Comparison of ENCODE assay signal across 8 cellular contexts in genomic region chr11:7986768-7987559, GRCh38. TPM values are rescaled to one million over a fixed set of nuclear protein-coding genes. Genes with fewer than 3 reads are reported as not detected.
A peak's percentile ranks its signal among the peaks of the same experiment; 100 is the strongest.
DNase-seq lines count a peak whose midpoint lies in the region; FAIRE-seq and TF ChIP-seq lines count a peak whose summit lies in the region.

EIF3F (plus strand) TSS chr11:7987337; CDS start chr11:7987353, 16 bp downstream.

- no peak within 1 kb of the TSS for H2BK5ac ChIP-seq in neuronal stem cell (ENCODE audit: low read length)

- in situ Hi-C loops in SK-MEL-5 (cut with HindIII; ENCODE audit: low pct_unique_long_range_greater_than_20kb, low sequenced_read_pairs) = no loop called here

- DNase-seq in GM04503 (ENCODE audit: low read depth) (peak; percentile 98), HFF-Myc (ENCODE audit: extremely low read depth, low read depth) (peak; percentile 100), MV-4-11 (lab: John Stamatoyannopoulos, UW) (peak; percentile 100), SK-MEL-5 (ENCODE audit: low read depth, low spot score) (peak; percentile 99), frontal cortex (ENCODE audit: low spot score in 2 of 2) (peak; percentile 88 to 90), neuronal stem cell (ENCODE audit: low spot score) (peak; percentile 98)
- DNase-seq in activated naive CD4-positive, alpha-beta T cell treated with Interleukin-2 at 50 U/mL for 16 hours = peak; percentile 89

- no peaks in the 10 kb centered on the region for H3K79me1 ChIP-seq in neuronal stem cell (ENCODE audit: low read depth, low read length)

- peaks cover 3 to 13% of the 10 kb centered on the region in 2 donors for H3K4me1 ChIP-seq in neuronal stem cell (ENCODE audit: control insufficient read depth in 2 of 2, insufficient read depth in 1 of 2, low read depth in 1 of 2, low read length in 2 of 2)

- no peaks in the 10 kb centered on the region for H3K27me3 ChIP-seq in neuronal stem cell (ENCODE audit: control insufficient read depth in 3 of 3, insufficient read depth in 3 of 3, low read depth in 1 of 3, low read length in 3 of 3)

- no peak within 1 kb of the TSS for H3K14ac ChIP-seq in neuronal stem cell (ENCODE audit: low read length)

- no peak within 1 kb of the TSS for H3K23ac ChIP-seq in neuronal stem cell (ENCODE audit: low read depth, low read length, poor library complexity)

- peak; percentile 94 for FAIRE-seq in frontal cortex (lab: Jason Lieb, UNC)

- peak within 1 kb of the TSS; percentile 67 for H3K9ac ChIP-seq in neuronal stem cell (ENCODE audit: low read depth, low read length, poor library complexity)

- peak within 1 kb of the TSS; percentile 94 for H2AFZ ChIP-seq in neuronal stem cell (ENCODE audit: low read length)

- peak within 1 kb of the TSS; percentile 89 for H4K8ac ChIP-seq in neuronal stem cell (ENCODE audit: low read depth, low read length)

- H3K36me3 ChIP-seq in neuronal stem cell (replicated peaks in 1 of 2; ENCODE audit: control insufficient read depth in 2 of 2, insufficient read depth in 2 of 2, low read length in 2 of 2) = peaks cover 4 to 33% of the 10 kb centered on the region in 2 donors

- no peak within 1 kb of the TSS for H3K4ac ChIP-seq in neuronal stem cell (ENCODE audit: low read length)

- peak within 1 kb of the TSS; percentile 94 for H3K4me3 ChIP-seq in HFF-Myc (replicated peaks; ENCODE audit: low read depth, low read length)
- H3K4me3 ChIP-seq in neuronal stem cell (ENCODE audit: low read length in 2 of 2) = peak within 1 kb of the TSS; percentile 90 to 93

- no peaks in the 10 kb centered on the region for H3K9me3 ChIP-seq in neuronal stem cell (replicated peaks in 1 of 2; ENCODE audit: control insufficient read depth in 2 of 2, insufficient read depth in 1 of 2, low read depth in 1 of 2, low read length in 2 of 2)

- no peak within 1 kb of the TSS for H4K91ac ChIP-seq in neuronal stem cell (ENCODE audit: low read depth, low read length, poor library complexity)

- no peak within 1 kb of the TSS for H2BK15ac ChIP-seq in neuronal stem cell (ENCODE audit: low read length)

- H2BK12ac ChIP-seq in neuronal stem cell (ENCODE audit: low read length) = no peak within 1 kb of the TSS

- no peak within 1 kb of the TSS for H2AK5ac ChIP-seq in neuronal stem cell (ENCODE audit: low read depth, low read length)

- peak within 1 kb of the TSS; percentile 68 for H3K18ac ChIP-seq in neuronal stem cell (ENCODE audit: low read length)

- no CpG with 5 or more reads among the region's 47 CpGs for WGBS in neuronal stem cell (ENCODE audit: extremely low coverage in 2 of 2, insufficient read length in 2 of 2, insufficient replicate concordance in 1 of 2), 2 donors

- H3K4me2 ChIP-seq in neuronal stem cell (ENCODE audit: insufficient read depth, low read length, poor library complexity, severe bottlenecking) = peak within 1 kb of the TSS; percentile 55

- TF ChIP-seq CTCF in HFF-Myc (IDR thresholded peaks at IDR 0.05; ENCODE audit: low read depth, low read length, missing control alignments) (peak; percentile 83), subcutaneous adipose tissue (IDR thresholded peaks at IDR 0.05; ENCODE audit: low read depth) (no peak)

- no peak within 1 kb of the TSS for H3K27ac ChIP-seq in neuronal stem cell (replicated peaks; ENCODE audit: low read length)

- no peak within 1 kb of the TSS for H2BK120ac ChIP-seq in neuronal stem cell (ENCODE audit: low read depth, low read length)

RNA-seq across cellular contexts. Expression of gene EIF3F, which starts in this region (rescaled TPM):
- total RNA-seq in SK-MEL-5 (2014; rRNA removed; shearing (Covaris generic)) = 307 and 378 TPM in 2 replicates
- polyA plus RNA-seq in SK-MEL-5 (2015; cell fraction: cytosol; rRNA removed) = 488 and 548 TPM in 2 replicates
- polyA plus RNA-seq in SK-MEL-5 (2015; cell fraction: nucleus; rRNA removed) = 144 and 159 TPM in 2 replicates
- total RNA-seq in frontal cortex = 159 TPM
- polyA plus RNA-seq in neuronal stem cell (2013, experiment 1 of 2) = 844 TPM
- 868 TPM for polyA plus RNA-seq in neuronal stem cell (2013, experiment 2 of 2)
- total RNA-seq in subcutaneous adipose tissue = 100 to 1,000 TPM; 140 to 169 (median 148) TPM
